ENCODE assay signal across 1 cellular context in genomic region chr20:25750765-25751696, GRCh38.
TF ChIP-seq lines count a peak whose summit lies in the region.

No MANE protein-coding gene starts in this region.

TF ChIP-seq in HepG2, 621 proteins besides CTCF, POLR2A, EP300 and RAD21 (continued from another document and continues in another):
- TF ChIP-seq ZNF891 (CRISPR knock-in tag; IDR thresholded peaks at IDR 0.05) (no peak), ZNF33B (CRISPR knock-in tag; IDR thresholded peaks at IDR 0.05) (no peak), TBL1XR1 (IDR thresholded peaks at IDR 0.05; ENCODE audit: borderline replicate concordance, low read length, partially characterized antibody) (no peak), ZFP62 (CRISPR knock-in tag; IDR thresholded peaks at IDR 0.05) (no peak), ZSCAN29 (CRISPR knock-in tag; conservative IDR thresholded peaks at IDR 0.05) (no peak), ZNF615 (CRISPR knock-in tag; IDR thresholded peaks at IDR 0.05; ENCODE audit: borderline replicate concordance) (no peak), CCDC6 (CRISPR knock-in tag; IDR thresholded peaks at IDR 0.05) (peak; percentile 69; the same call in 1 of the 2 replicates), ZKSCAN1 (IDR thresholded peaks at IDR 0.05; ENCODE audit: low read length) (no peak), HMGXB4 (CRISPR knock-in tag; IDR thresholded peaks at IDR 0.05; ENCODE audit: borderline replicate concordance in 1 of 2, low read depth in 1 of 2) (no peak; a peak in 1 of 4 replicates), MBNL3 (CRISPR knock-in tag; conservative IDR thresholded peaks at IDR 0.05) (no peak), MXD1 (CRISPR knock-in tag; IDR thresholded peaks at IDR 0.05) (no peak), ZNF225 (CRISPR knock-in tag; IDR thresholded peaks at IDR 0.05) (peak; percentile 7; the same call in 1 of the 2 replicates), CSRNP1 (CRISPR knock-in tag; IDR thresholded peaks at IDR 0.05) (no peak; the same call in 1 of the 2 replicates), NFE2L2 (IDR thresholded peaks at IDR 0.05; ENCODE audit: low read length) (no peak; the same call in 1 of the 2 replicates), ZNF616 (CRISPR knock-in tag; IDR thresholded peaks at IDR 0.05; ENCODE audit: low read depth) (no peak), CEBPG (CRISPR knock-in tag; IDR thresholded peaks at IDR 0.05) (peak; percentile 19; the same call in 1 of the 2 replicates), NFYC (CRISPR knock-in tag; IDR thresholded peaks at IDR 0.05) (no peak), ZBTB46 (CRISPR knock-in tag; IDR thresholded peaks at IDR 0.05; ENCODE audit: borderline replicate concordance) (no peak), IRF9 (CRISPR knock-in tag; IDR thresholded peaks at IDR 0.05; ENCODE audit: borderline replicate concordance) (peak; percentile 62; the same call in 1 of the 2 replicates), NFE2L1 (CRISPR knock-in tag; IDR thresholded peaks at IDR 0.05; ENCODE audit: borderline replicate concordance) (no peak), TMF1 (CRISPR knock-in tag; IDR thresholded peaks at IDR 0.05; ENCODE audit: low read depth) (no peak), CHD2 (IDR thresholded peaks at IDR 0.05; ENCODE audit: low read depth, low read length) (no peak), SP1 (IDR thresholded peaks at IDR 0.05) (no peak), SP1 (CRISPR knock-in tag; IDR thresholded peaks at IDR 0.05) (peak; percentile 1; the same call in 1 of the 2 replicates), ZNF354B (CRISPR knock-in tag; IDR thresholded peaks at IDR 0.05) (no peak), PAXIP1 (CRISPR knock-in tag; conservative IDR thresholded peaks at IDR 0.05) (no peak), ZNF749 (CRISPR knock-in tag; IDR thresholded peaks at IDR 0.05; ENCODE audit: borderline replicate concordance) (no peak), ARNT (IDR thresholded peaks at IDR 0.05) (no peak), ZNF547 (CRISPR knock-in tag; IDR thresholded peaks at IDR 0.05) (0 out of 2 replicates have a peak, but pooled peaks have one; percentile 43), PBX3 (CRISPR knock-in tag; IDR thresholded peaks at IDR 0.05; ENCODE audit: borderline replicate concordance) (no peak), HMG20B (CRISPR knock-in tag; conservative IDR thresholded peaks at IDR 0.05) (no peak), ATF6 (CRISPR knock-in tag; conservative IDR thresholded peaks at IDR 0.05) (no peak), SP4 (CRISPR knock-in tag; IDR thresholded peaks at IDR 0.05) (peak; percentile 82), ZNF557 (CRISPR knock-in tag; IDR thresholded peaks at IDR 0.05) (no peak), THAP9 (CRISPR knock-in tag; IDR thresholded peaks at IDR 0.05; ENCODE audit: borderline replicate concordance) (0 out of 2 replicates have a peak, but pooled peaks have one; percentile 11), MYPOP (CRISPR knock-in tag; IDR thresholded peaks at IDR 0.05) (peak; percentile 32; the same call in 1 of the 2 replicates), EEA1 (CRISPR knock-in tag; IDR thresholded peaks at IDR 0.05; ENCODE audit: borderline replicate concordance) (0 out of 2 replicates have a peak, but pooled peaks have one; percentile 63), ZNF75D (CRISPR knock-in tag; IDR thresholded peaks at IDR 0.05; ENCODE audit: borderline replicate concordance) (no peak), ZNF747 (CRISPR knock-in tag; IDR thresholded peaks at IDR 0.05; ENCODE audit: borderline replicate concordance) (no peak), ZNF329 (CRISPR knock-in tag; IDR thresholded peaks at IDR 0.05; ENCODE audit: low read depth) (no peak), CBX2 (IDR thresholded peaks at IDR 0.05; ENCODE audit: low read depth, low read length) (no peak), CBX2 (CRISPR knock-in tag; IDR thresholded peaks at IDR 0.05; ENCODE audit: low read depth) (no peak), RXRA (CRISPR knock-in tag; IDR thresholded peaks at IDR 0.05) (peak; percentile 48; the same call in 1 of the 2 replicates), HNRNPLL (IDR thresholded peaks at IDR 0.05; ENCODE audit: low read depth, low read length, poor library complexity, severe bottlenecking) (no peak), FOXA3 (CRISPR knock-in tag; IDR thresholded peaks at IDR 0.05) (no peak), SALL2 (CRISPR knock-in tag; IDR thresholded peaks at IDR 0.05) (no peak), TAF15 (IDR thresholded peaks at IDR 0.05; ENCODE audit: low read depth, low read length, poor library complexity, severe bottlenecking) (no peak), ZNF207 (IDR thresholded peaks at IDR 0.05; ENCODE audit: borderline replicate concordance) (no peak)
